ENCODE assay signal across 11 cellular contexts in the genomic region with DNA sequence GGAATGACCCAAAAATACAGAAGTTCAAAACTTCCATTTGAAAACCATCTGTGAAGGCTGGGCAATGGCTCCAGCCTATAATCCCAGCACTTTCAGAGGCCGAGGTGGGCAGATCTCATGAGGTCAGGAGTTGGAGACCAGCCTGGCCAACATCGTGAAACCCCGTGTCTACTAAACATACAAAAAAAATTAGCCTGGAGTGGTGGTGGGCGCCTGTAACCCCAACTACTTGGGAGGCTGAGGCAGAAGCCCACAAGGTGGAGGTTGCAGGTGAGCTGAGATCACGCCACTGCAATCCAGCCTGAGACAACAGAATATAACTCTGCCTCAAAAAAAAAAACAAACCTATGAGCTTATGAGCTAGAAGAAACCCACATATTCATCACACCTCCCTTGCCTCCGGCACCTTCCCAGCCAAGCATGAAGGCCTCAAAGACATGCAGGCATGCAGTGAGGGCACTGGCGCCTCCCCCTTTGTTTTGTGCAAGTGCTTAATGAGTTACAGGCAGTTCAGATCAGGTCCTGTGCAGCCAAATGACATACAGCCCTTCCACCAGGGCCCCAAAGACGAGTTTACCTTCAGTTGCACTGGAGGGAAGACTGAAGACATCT. TPM values are rescaled to one million over a fixed set of nuclear protein-coding genes. Genes with fewer than 3 reads are reported as not detected.
DNase-seq lines count a peak whose midpoint lies in the region; ATAC-seq and TF ChIP-seq lines count a peak whose summit lies in the region.
"Had no signal": no experiment of that assay in that cellular context is flagged by ENCODE, and none has a peak within 500 bp of the region (broad histone marks: within the 10 kb centered on the region; RNA-seq: fewer than 3 reads in every experiment).

No MANE protein-coding gene starts in this region.

- H3K4me3 ChIP-seq in cardiac muscle cell, result no peak overlapping the region
- H3K4me3 ChIP-seq in kidney epithelial cell (ENCODE audit: low read depth, low read length), result no peak overlapping the region
- no peak overlapping the region for H3K4me3 ChIP-seq in suprapubic skin

- in situ Hi-C loops in ACHN (cut with HindIII; ENCODE audit: low pct_ligation_motif_present, low pct_unique_long_range_greater_than_20kb, low sequenced_read_pairs), result no loop called here

- H3K4me1 Mint-ChIP-seq in activated B cell treated with CpG ODN at 0.5 μM for 24 hours, result peaks cover 11% of the 10 kb centered on the region

- 78% methylated on average over 8 of the region's 8 CpGs for WGBS in suprapubic skin

- TF ChIP-seq CTCF in cardiac muscle cell (IDR thresholded peaks at IDR 0.05; ENCODE audit: low read depth, low read length) (no peak), activated B cell treated with CpG ODN at 0.5 μM for 24 hours (IDR thresholded peaks at IDR 0.05) (no peak), kidney epithelial cell (IDR thresholded peaks at IDR 0.05; ENCODE audit: insufficient read depth, low read length, poor library complexity, severe bottlenecking) (no peak), suprapubic skin (IDR thresholded peaks at IDR 0.05) (no peak)

- peak overlapping the region; percentile 46 for H3K27ac Mint-ChIP-seq in activated B cell treated with CpG ODN at 0.5 μM for 24 hours

- H3K27me3 Mint-ChIP-seq in activated B cell treated with CpG ODN at 0.5 μM for 24 hours, result no peaks in the 10 kb centered on the region

- H3K9me3 Mint-ChIP-seq in activated B cell treated with CpG ODN at 0.5 μM for 24 hours, result no peaks in the 10 kb centered on the region
- H3K9me3 Mint-ChIP-seq: CD14-positive monocyte had no signal

- H3K9me3 ChIP-seq in cardiac muscle cell (ENCODE audit: low read depth) (no peaks in the 10 kb centered on the region), suprapubic skin (no peaks in the 10 kb centered on the region)

- no peak overlapping the region for H3K4me3 Mint-ChIP-seq in activated B cell treated with CpG ODN at 0.5 μM for 24 hours

- ATAC-seq in Right ventricle myocardium inferior (no peak), activated B cell treated with CpG ODN at 0.5 μM for 24 hours (ENCODE audit: low read depth) (peak; percentile 20)
- ATAC-seq: left ventricle myocardium superior had no signal

- CTCF ChIA-PET in activated B cell treated with CpG ODN at 0.5 μM for 24 hours (lab: Charles Lee), result interaction anchor here (0.6 to 1.1 kb wide), 2 partner anchors 9 to 81 kb away, joined by 3 to 4 read pairs; a partner anchor contains a TSS

- H3K27me3 ChIP-seq in cardiac muscle cell, result no peaks in the 10 kb centered on the region
- no peaks in the 10 kb centered on the region for H3K27me3 ChIP-seq in kidney epithelial cell (ENCODE audit: control insufficient read depth, insufficient read depth, low read length)
- no peaks in the 10 kb centered on the region for H3K27me3 ChIP-seq in suprapubic skin

- TF ChIP-seq POLR2A in suprapubic skin (IDR thresholded peaks at IDR 0.05), result no peak

- POLR2A ChIA-PET in activated B cell treated with CpG ODN at 0.5 μM for 24 hours (lab: Charles Lee), result interaction anchor here (0.6 to 10.4 kb wide), 4 partner anchors 8 to 22 kb away, joined by 3 to 93 read pairs (median 4); a partner anchor contains a TSS

- peaks cover 84% of the 10 kb centered on the region for H3K36me3 ChIP-seq in cardiac muscle cell
- H3K36me3 ChIP-seq in kidney epithelial cell (ENCODE audit: control insufficient read depth, insufficient read depth, low read length), result peaks cover 3% of the 10 kb centered on the region
- peaks cover 93% of the 10 kb centered on the region for H3K36me3 ChIP-seq in suprapubic skin

- no peak for TF ChIP-seq EP300 in suprapubic skin (IDR thresholded peaks at IDR 0.05)

- H3K36me3 Mint-ChIP-seq in activated B cell treated with CpG ODN at 0.5 μM for 24 hours (ENCODE audit: low read depth), result peaks cover 93% of the 10 kb centered on the region

- DNase-seq in cardiac muscle cell (ENCODE audit: low read depth in 1 of 2, low spot score in 1 of 2) (no peak), Right ventricle myocardium inferior (ENCODE audit: missing footprints) (no peak), activated B cell treated with CpG ODN at 0.5 μM for 24 hours (no peak), kidney epithelial cell (ENCODE audit: low read depth) (peak; percentile 47), suprapubic skin (ENCODE audit: low spot score in 2 of 2) (peak; percentile 36 to 55), ACHN (no peak), NCI-H2196 treated with DMSO at 0.1 percent for 48 hours (lab: John Stamatoyannopoulos, UW; ENCODE audit: unreplicated experiment) (no peak), cerebellum (ENCODE audit: low spot score) (no peak)
- DNase-seq: left ventricle myocardium superior, NCI-H1105 had no signal

- H3K27ac ChIP-seq in cardiac muscle cell (peak overlapping the region; percentile 24), suprapubic skin (no peak overlapping the region)

- intact Hi-C loops in Right ventricle myocardium inferior (cut with DNase I) (no loop called here), activated B cell treated with CpG ODN at 0.5 μM for 24 hours (cut with micrococcal nuclease) (no loop called here)

- no peaks in the 10 kb centered on the region for H3K4me1 ChIP-seq in cardiac muscle cell (ENCODE audit: low read depth)
- H3K4me1 ChIP-seq in suprapubic skin, result peaks cover 45% of the 10 kb centered on the region

RNA-seq across cellular contexts. Expression of a gene that starts 9.9 kb away (rescaled TPM):
- total RNA-seq in cardiac muscle cell (467 and 569 TPM in 2 replicates), Right ventricle myocardium inferior (218 TPM), activated B cell treated with CpG ODN at 0.5 μM for 24 hours (1,061 and 1,210 TPM in 2 replicates), kidney epithelial cell (291 and 325 TPM in 2 replicates), suprapubic skin (100 to 1,000 TPM; 260 to 868 (median 295) TPM), cerebellum (980 TPM)
- polyA plus RNA-seq in cardiac muscle cell, result 119 and 126 TPM in 2 replicates

Comparison
In these comparisons a context has a peak if more than half of its experiments do, and no peak if none do; other contexts are left out.
1. DNase-seq: peak in kidney epithelial cell (single experiment) and suprapubic skin (2 of 2); none in cardiac muscle cell (0 of 2), Right ventricle myocardium inferior (single experiment), activated B cell treated with CpG ODN at 0.5 μM for 24 hours (single experiment), ACHN (single experiment), NCI-H2196 treated with DMSO at 0.1 percent for 48 hours (single experiment) and cerebellum (single experiment).